In genomic region chr20:36175016-36175415, GRCh38 we compare ENCODE assay signal across 23 cellular contexts. TPM values are rescaled to one million over a fixed set of nuclear protein-coding genes. Genes with fewer than 3 reads are reported as not detected.
A peak's percentile ranks its signal among the peaks of the same experiment; 100 is the strongest.
DNase-seq lines count a peak whose midpoint lies in the region; ATAC-seq, FAIRE-seq and TF ChIP-seq lines count a peak whose summit lies in the region.
"Had no signal": no experiment of that assay in that cellular context is flagged by ENCODE, and none has a peak within 500 bp of the region (broad histone marks: within the 10 kb centered on the region; RNA-seq: fewer than 3 reads in every experiment).

No MANE protein-coding gene starts in this region.

- H3K4me1 ChIP-seq in adrenal gland (replicated peaks in 1 of 2) (peaks cover under 1 to 31% of the 10 kb centered on the region in 2 donors), stomach (peaks cover 0 to 10% (median 4%) of the 10 kb centered on the region in 4 donors)
- H3K4me1 ChIP-seq: upper lobe of left lung had no signal

- peak; percentile 40 for DNase-seq in A172 (ENCODE audit: low spot score)
- DNase-seq in H54 (ENCODE audit: insufficient read length, low spot score): peak; percentile 59
- DNase-seq in adrenal gland: no peak
- peak; percentile 33 for DNase-seq in glutamatergic neuron
- no peak for DNase-seq in WTC11 (ENCODE audit: low spot score)
- no peak for DNase-seq in activated T-cell treated with anti-CD3 and anti-CD28 coated beads, Interleukin-2, amount 50 U/mL, for 72 hours
- no peak for DNase-seq in stomach
- DNase-seq: activated CD8-positive, alpha-beta memory T cell treated with anti-CD3 and anti-CD28 coated beads for 24 hours; activated naive CD4-positive, alpha-beta T cell treated with anti-CD3 and anti-CD28 coated beads, Interleukin-2, amount 10 ng/mL, durations not matched to agents 7 days and 5 days; activated T-cell treated with anti-CD3 and anti-CD28 coated beads, Interleukin-2, amount 50 U/mL, for 48 hours; Calu3; central memory CD4-positive, alpha-beta T cell; erythroblast; KG1; NCI-H1694 treated with DMSO at 0.1 percent for 48 hours; retina; SHP77; stimulated activated CD4-positive, alpha-beta T cell treated with anti-CD3 and anti-CD28 coated beads, Interleukin-4, amount 100 ng/mL, for 4 hours; upper lobe of left lung had no signal

- H3K27ac ChIP-seq in adrenal gland: peak overlapping the region in 3 of 5 donors; percentile 20 to 89 (median 69)
- H3K27ac ChIP-seq in stomach: no peak overlapping the region
- H3K27ac ChIP-seq: upper lobe of left lung had no signal

- H3K27ac Mint-ChIP-seq in glutamatergic neuron (ENCODE audit: unreplicated experiment): peak overlapping the region; percentile 85
- no peak overlapping the region for H3K27ac Mint-ChIP-seq in WTC11
- no peak overlapping the region for H3K27ac Mint-ChIP-seq in activated T-cell treated with anti-CD3 and anti-CD28 coated beads, Interleukin-2, amount 50 U/mL, for 72 hours
- H3K27ac Mint-ChIP-seq: activated naive CD4-positive, alpha-beta T cell treated with anti-CD3 and anti-CD28 coated beads, Interleukin-2, amount 10 ng/mL, durations not matched to agents 7 days and 5 days; stimulated activated naive CD8-positive, alpha-beta T cell treated with anti-CD3 and anti-CD28 coated beads, Interleukin-15, Interleukin-2, amounts not matched to agents 100 ng/mL and 50 ng/mL, for 24 hours had no signal

- POLR2A ChIA-PET in WTC11 (lab: Charles Lee): no interaction called here

- TF ChIP-seq EP300 in stomach (IDR thresholded peaks at IDR 0.05): no peak

- H3K4me3 ChIP-seq in adrenal gland: no peak overlapping the region
- no peak overlapping the region for H3K4me3 ChIP-seq in stomach
- H3K4me3 ChIP-seq: upper lobe of left lung had no signal

- WGBS in adrenal gland, 4 donors: 70 to 88% (median 81%) methylated on average over 1 to 5 of the region's 5 CpGs
- WGBS in stomach, 5 donors: 93 to 95% (median 94%) methylated on average over 5 of the region's 5 CpGs

- FAIRE-seq in H54 (lab: Jason Lieb, UNC): no peak
- FAIRE-seq: A204.1, G401.6 had no signal

- no peaks in the 10 kb centered on the region for H3K27me3 ChIP-seq in adrenal gland
- no peaks in the 10 kb centered on the region for H3K27me3 ChIP-seq in stomach
- H3K27me3 ChIP-seq: upper lobe of left lung had no signal

- H3K27me3 Mint-ChIP-seq in glutamatergic neuron (ENCODE audit: unreplicated experiment): peaks cover 5% of the 10 kb centered on the region
- H3K27me3 Mint-ChIP-seq in WTC11 (ENCODE audit: low read depth): no peaks in the 10 kb centered on the region
- H3K27me3 Mint-ChIP-seq in activated T-cell treated with anti-CD3 and anti-CD28 coated beads, Interleukin-2, amount 50 U/mL, for 72 hours (ENCODE audit: low read depth): no peaks in the 10 kb centered on the region
- H3K27me3 Mint-ChIP-seq: stimulated activated naive CD8-positive, alpha-beta T cell treated with anti-CD3 and anti-CD28 coated beads, Interleukin-15, Interleukin-2, amounts not matched to agents 100 ng/mL and 50 ng/mL, for 24 hours had no signal

- CTCF ChIA-PET in WTC11 (lab: Charles Lee): interaction anchor here (1.0 to 4.8 kb wide), 4 partner anchors 18 to 264 kb away, joined by 3 to 32 read pairs (median 3); no protein-coding TSS in a partner anchor

- no peak for TF ChIP-seq POLR2A in H54 (IDR thresholded peaks at IDR 0.05; ENCODE audit: low read depth, low read length)
- no peak for TF ChIP-seq POLR2A in adrenal gland (IDR thresholded peaks at IDR 0.05)
- no peak for TF ChIP-seq POLR2A in stomach (IDR thresholded peaks at IDR 0.05)

- ATAC-seq in WTC11: no peak
- no peak for ATAC-seq in activated T-cell treated with anti-CD3 and anti-CD28 coated beads, Interleukin-2, amount 50 U/mL, for 72 hours (replicated peaks in 1 of 2)
- ATAC-seq in HG02981 (IDR thresholded peaks at IDR 0.05; ENCODE audit: unreplicated experiment): no peak

- H3K36me3 ChIP-seq in adrenal gland (replicated peaks in 1 of 2) (peaks cover 0 to 42% of the 10 kb centered on the region in 2 donors), stomach (peaks cover 17 to 65% (median 63%) of the 10 kb centered on the region in 4 donors)

- H3K9me3 ChIP-seq in adrenal gland (replicated peaks in 1 of 3): no peaks in the 10 kb centered on the region
- H3K9me3 ChIP-seq in stomach: no peaks in the 10 kb centered on the region
- H3K9me3 ChIP-seq: upper lobe of left lung had no signal

- intact Hi-C loops in adrenal gland (cut with DNase I): no loop called here
- intact Hi-C loops in stomach (cut with DNase I; ENCODE audit: low total_unique reads): no loop called here

- H3K36me3 Mint-ChIP-seq in glutamatergic neuron (ENCODE audit: unreplicated experiment) (no peaks in the 10 kb centered on the region), WTC11 (no peaks in the 10 kb centered on the region)
- no peaks in the 10 kb centered on the region for H3K36me3 Mint-ChIP-seq in activated T-cell treated with anti-CD3 and anti-CD28 coated beads, Interleukin-2, amount 50 U/mL, for 72 hours (ENCODE audit: insufficient read depth in 2 of 2)
- H3K36me3 Mint-ChIP-seq: activated naive CD4-positive, alpha-beta T cell treated with anti-CD3 and anti-CD28 coated beads, Interleukin-2, amount 10 ng/mL, durations not matched to agents 7 days and 5 days had no signal

- H3K4me3 Mint-ChIP-seq in glutamatergic neuron (ENCODE audit: unreplicated experiment): peak overlapping the region; percentile 23
- H3K4me3 Mint-ChIP-seq in WTC11: no peak overlapping the region
- no peak overlapping the region for H3K4me3 Mint-ChIP-seq in activated T-cell treated with anti-CD3 and anti-CD28 coated beads, Interleukin-2, amount 50 U/mL, for 72 hours
- H3K4me3 Mint-ChIP-seq: activated naive CD4-positive, alpha-beta T cell treated with anti-CD3 and anti-CD28 coated beads, Interleukin-2, amount 10 ng/mL, durations not matched to agents 7 days and 5 days; stimulated activated naive CD8-positive, alpha-beta T cell treated with anti-CD3 and anti-CD28 coated beads, Interleukin-15, Interleukin-2, amounts not matched to agents 100 ng/mL and 50 ng/mL, for 24 hours had no signal

- H3K9me3 Mint-ChIP-seq in glutamatergic neuron (ENCODE audit: unreplicated experiment) (peaks cover 6% of the 10 kb centered on the region), WTC11 (no peaks in the 10 kb centered on the region)
- no peaks in the 10 kb centered on the region for H3K9me3 Mint-ChIP-seq in activated T-cell treated with anti-CD3 and anti-CD28 coated beads, Interleukin-2, amount 50 U/mL, for 72 hours
- H3K9me3 Mint-ChIP-seq: activated naive CD4-positive, alpha-beta T cell treated with anti-CD3 and anti-CD28 coated beads, Interleukin-2, amount 10 ng/mL, durations not matched to agents 7 days and 5 days; stimulated activated naive CD8-positive, alpha-beta T cell treated with anti-CD3 and anti-CD28 coated beads, Interleukin-15, Interleukin-2, amounts not matched to agents 100 ng/mL and 50 ng/mL, for 24 hours had no signal

- TF ChIP-seq CTCF in adrenal gland (IDR thresholded peaks at IDR 0.05) (no peak), glutamatergic neuron (IDR thresholded peaks at IDR 0.05; ENCODE audit: partially characterized antibody, unreplicated experiment) (no peak), WTC11 (IDR thresholded peaks at IDR 0.05) (no peak), stomach (IDR thresholded peaks at IDR 0.05) (no peak)

- H3K4me1 Mint-ChIP-seq in glutamatergic neuron (ENCODE audit: low read depth, unreplicated experiment) (peaks cover 34% of the 10 kb centered on the region), WTC11 (peaks cover 18% of the 10 kb centered on the region)
- H3K4me1 Mint-ChIP-seq in activated T-cell treated with anti-CD3 and anti-CD28 coated beads, Interleukin-2, amount 50 U/mL, for 72 hours (ENCODE audit: low read depth): peaks cover 7% of the 10 kb centered on the region

TF ChIP-seq in WTC11, 78 proteins besides CTCF, POLR2A, EP300 and RAD21 (continues in another document):
- TF ChIP-seq FOXP4 (CRISPR knock-in tag; IDR thresholded peaks at IDR 0.05) (no peak), ZNF121 (CRISPR knock-in tag; IDR thresholded peaks at IDR 0.05) (no peak), ZNF416 (CRISPR knock-in tag; IDR thresholded peaks at IDR 0.05) (no peak), ATF3 (CRISPR knock-in tag; conservative IDR thresholded peaks at IDR 0.05) (no peak), MXD4 (CRISPR knock-in tag; IDR thresholded peaks at IDR 0.05; ENCODE audit: borderline replicate concordance) (no peak), SP1 (CRISPR knock-in tag; conservative IDR thresholded peaks at IDR 0.05) (no peak), NR2C2 (CRISPR knock-in tag; IDR thresholded peaks at IDR 0.05) (no peak), CREM (CRISPR knock-in tag; IDR thresholded peaks at IDR 0.05) (no peak), JAZF1 (CRISPR knock-in tag; IDR thresholded peaks at IDR 0.05) (no peak), RELA (CRISPR knock-in tag; IDR thresholded peaks at IDR 0.05; ENCODE audit: borderline replicate concordance) (no peak)

RNA-seq across cellular contexts. Expression of gene EPB41L1, which starts 20.5 kb away (rescaled TPM):
- 32.2 and 43.2 TPM in 2 replicates for total RNA-seq in A172 (2014; rRNA removed; shearing (Covaris generic))
- 100 to 1,000 TPM; 105 to 813 (median 190) TPM for total RNA-seq in adrenal gland
- 1,000 to 10,000 TPM in 1 of 3 donors, 10 to 100 TPM in 2; 29.8 to 1,154 (median 46.8) TPM for polyA plus RNA-seq in adrenal gland
- 54.1 TPM for total RNA-seq in glutamatergic neuron (ENCODE audit: unreplicated experiment)
- total RNA-seq in WTC11 (2021): 37.7 to 38.7 TPM (median 38.1 TPM) in 3 replicates
- under 1 TPM; 0.51 to 0.70 TPM for total RNA-seq in activated T-cell treated with anti-CD3 and anti-CD28 coated beads, Interleukin-2, amount 50 U/mL, for 72 hours
- total RNA-seq in stomach: 100 to 1,000 TPM in 2 of 5 donors, 10 to 100 TPM in 3; 40.2 to 271 (median 99.2) TPM
- 10 to 100 TPM; 25.9 to 36.0 (median 29.5) TPM for polyA plus RNA-seq in stomach

Comparison
In these comparisons a context has a peak if more than half of its experiments do, and no peak if none do; other contexts are left out.
1. DNase-seq: peak in A172 (single experiment), H54 (single experiment) and glutamatergic neuron (single experiment); none in adrenal gland (0 of 7), WTC11 (single experiment), activated T-cell treated with anti-CD3 and anti-CD28 coated beads, Interleukin-2, amount 50 U/mL, for 72 hours (0 of 2) and stomach (single experiment).
2. H3K27ac ChIP-seq: peak in adrenal gland (3 of 5); none in stomach (0 of 5).
3. RNA of gene EPB41L1, which starts 20.5 kb away (total RNA-seq): 105 to 813 TPM in adrenal gland, 40.2 to 271 TPM in stomach, 54.1 TPM in glutamatergic neuron (single experiment), 37.7 to 38.7 TPM in WTC11 and 32.2 to 43.2 TPM in A172; 0.51 to 0.70 TPM in activated T-cell treated with anti-CD3 and anti-CD28 coated beads, Interleukin-2, amount 50 U/mL, for 72 hours; every median in the first group is over 10 times any median in the second.